In the genomic region with DNA sequence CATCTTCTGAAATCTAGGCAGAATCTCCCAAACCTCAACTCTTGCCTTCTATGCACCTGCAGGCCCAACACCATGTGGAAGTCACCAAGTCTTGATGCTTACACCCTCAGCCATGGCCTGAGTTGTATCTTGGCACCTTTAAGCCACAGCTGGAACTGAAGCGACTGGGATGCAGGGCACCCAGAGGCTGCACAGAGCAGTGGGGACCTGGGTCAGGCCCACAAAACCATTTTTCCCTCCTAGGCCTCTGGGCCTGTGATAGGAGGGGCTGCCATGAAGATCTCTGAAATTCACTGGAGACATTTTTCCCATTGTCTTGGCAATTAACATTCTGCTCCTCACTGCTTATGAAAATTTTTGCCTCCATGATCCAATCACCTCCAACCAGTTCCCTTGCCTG, we compare ENCODE assay signal across 34 cellular contexts.
"Had no signal": no experiment of that assay in that cellular context is flagged by ENCODE, and none has a peak within 500 bp of the region (broad histone marks: within the 10 kb centered on the region; RNA-seq: fewer than 3 reads in every experiment).

No MANE protein-coding gene starts in this region.

- H3K9me3 ChIP-seq: MG63 had no signal

- H3K4me3 ChIP-seq: MG63 had no signal

- H3K36me3 ChIP-seq: MG63 had no signal

- H3K9ac ChIP-seq: KMS-11 had no signal

- DNase-seq: Karpas-422, Kasumi-1, MG63, MM.1S, MV-4-11, NCI-H1048, NCI-H1092, NCI-H1092 treated with DMSO at 0.1 percent for 48 hours, NCI-H1105, NCI-H1105 treated with DMSO at 0.1 percent for 48 hours, NCI-H1417, NCI-H1417 treated with DMSO at 0.1 percent for 48 hours, NCI-H1436, NCI-H1436 treated with DMSO at 0.1 percent for 48 hours, NCI-H146, NCI-H1694, NCI-H1694 treated with DMSO at 0.1 percent for 48 hours, NCI-H187, NCI-H187 treated with DMSO at 0.1 percent for 48 hours, NCI-H1930, NCI-H2029, NCI-H2029 treated with DMSO at 0.1 percent for 48 hours, NCI-H2081, NCI-H2081 treated with DMSO at 0.1 percent for 48 hours, NCI-H2107, NCI-H2171, NCI-H2171 treated with DMSO at 0.1 percent for 48 hours, NCI-H2227 treated with DMSO at 0.1 percent for 48 hours, NCI-H226, NCI-H345, NCI-H446, NCI-H446 treated with DMSO at 0.1 percent for 48 hours, NCI-H510A had no signal

- H3K27ac ChIP-seq: KMS-11 had no signal
